ENCODE assay signal across 8 cellular contexts in genomic region chr21:33478182-33478581, GRCh38. TPM values are rescaled to one million over a fixed set of nuclear protein-coding genes. Genes with fewer than 3 reads are reported as not detected.
A peak's percentile ranks its signal among the peaks of the same experiment; 100 is the strongest.
DNase-seq lines count a peak whose midpoint lies in the region; ATAC-seq and TF ChIP-seq lines count a peak whose summit lies in the region.

No MANE protein-coding gene starts in this region.

- no peaks in the 10 kb centered on the region for H3K9me3 Mint-ChIP-seq in Calu3 (ENCODE audit: low read depth, unreplicated experiment)

- no peaks in the 10 kb centered on the region for H3K9me3 ChIP-seq in Panc1 (ENCODE audit: control insufficient read depth, insufficient read depth, low read depth, low read length)
- no peaks in the 10 kb centered on the region for H3K9me3 ChIP-seq in parathyroid adenoma (ENCODE audit: control insufficient read depth, low read length)

- H3K4me3 ChIP-seq in Panc1 (ENCODE audit: low read depth in 2 of 2, low read length in 2 of 2) (peak overlapping the region; percentile 74 to 80), epithelial cell of esophagus (ENCODE audit: low read length) (peak overlapping the region; percentile 80), parathyroid adenoma (ENCODE audit: low read depth, low read length) (peak overlapping the region; percentile 84)

- no peaks in the 10 kb centered on the region for H3K4me1 Mint-ChIP-seq in Calu3 (ENCODE audit: low read depth, unreplicated experiment)

- peak overlapping the region; percentile 68 for H3K4me2 ChIP-seq in parathyroid adenoma (ENCODE audit: low read length)

- BruUV-seq in Calu3 (replicated peaks; lab: Mats Ljungman, UMichigan) (no TSS peak), Panc1 (replicated peaks; lab: Mats Ljungman, UMichigan) (no TSS peak)

- H3K27ac ChIP-seq in Panc1 (ENCODE audit: low read length) = peak overlapping the region; percentile 54; the same call in 1 of the 2 replicates
- H3K27ac ChIP-seq in parathyroid adenoma = no peak overlapping the region

- intact Hi-C loops in Calu3 (cut with micrococcal nuclease; ENCODE audit: unreplicated experiment) (no loop called here), Panc1 (cut with micrococcal nuclease; ENCODE audit: unreplicated experiment) (no loop called here)

- POLR2A ChIA-PET in Panc1 (lab: Charles Lee) = no interaction called here

- ATAC-seq in Panc1 = no peak

- in situ Hi-C loops in Panc1 (cut with HindIII; ENCODE audit: low pct_unique_long_range_greater_than_20kb, low sequenced_read_pairs) = no loop called here

- TF ChIP-seq CTCF in Calu3 (IDR thresholded peaks at IDR 0.05; ENCODE audit: unreplicated experiment) = no peak
- no peak for TF ChIP-seq CTCF in Panc1 (IDR thresholded peaks at IDR 0.05)
- no peak for TF ChIP-seq CTCF in epithelial cell of esophagus (IDR thresholded peaks at IDR 0.05; ENCODE audit: insufficient read depth, low read depth, low read length, missing control alignments)
- TF ChIP-seq CTCF in parathyroid adenoma (IDR thresholded peaks at IDR 0.05) = no peak

- H3K9ac ChIP-seq in parathyroid adenoma = no peak overlapping the region

- H3K27me3 ChIP-seq in Panc1 (ENCODE audit: control insufficient read depth, insufficient read depth, low read length) (no peaks in the 10 kb centered on the region), parathyroid adenoma (ENCODE audit: control insufficient read depth, insufficient read depth, low read length) (no peaks in the 10 kb centered on the region)

- H3K36me3 ChIP-seq in Panc1 (ENCODE audit: control insufficient read depth, insufficient read depth, low read length) (no peaks in the 10 kb centered on the region; the same call in 1 of the 2 replicates), parathyroid adenoma (ENCODE audit: control insufficient read depth, insufficient read depth, low read length) (no peaks in the 10 kb centered on the region)

- CTCF ChIA-PET in Calu3 (lab: Charles Lee) (no interaction called here), Panc1 (lab: Charles Lee) (no interaction called here)

- no peaks in the 10 kb centered on the region for H3K27me3 Mint-ChIP-seq in Calu3 (ENCODE audit: unreplicated experiment)

- no peak overlapping the region for H2AFZ ChIP-seq in parathyroid adenoma

- DNase-seq in Calu3 (no peak), Panc1 (ENCODE audit: low read depth, low spot score) (no peak), epithelial cell of esophagus (ENCODE audit: low read depth) (no peak), OCI-M2 (lab: John Stamatoyannopoulos, UW; ENCODE audit: unreplicated experiment) (no peak), NCI-H146 (lab: John Stamatoyannopoulos, UW) (no peak), foreskin melanocyte (no peak)
- DNase-seq in stimulated activated CD8-positive, alpha-beta memory T cell treated with anti-CD3 and anti-CD28 coated beads, Interleukin-4, amount 100 ng/mL, for 48 hours = no peak

- peak overlapping the region; percentile 47 for H3K27ac Mint-ChIP-seq in Calu3 (ENCODE audit: unreplicated experiment)

- peaks cover 30% of the 10 kb centered on the region for H3K36me3 Mint-ChIP-seq in Calu3 (ENCODE audit: insufficient read depth, unreplicated experiment)

- no peaks in the 10 kb centered on the region; the same call in 1 of the 2 replicates for H3K4me1 ChIP-seq in Panc1 (ENCODE audit: control insufficient read depth, insufficient read depth, low read length)
- H3K4me1 ChIP-seq in parathyroid adenoma = no peaks in the 10 kb centered on the region

- H3K4me3 Mint-ChIP-seq in Calu3 (ENCODE audit: low read depth, unreplicated experiment) = peak overlapping the region; percentile 73

- peaks cover 20% of the 10 kb centered on the region for H3K79me2 ChIP-seq in parathyroid adenoma

RNA-seq across cellular contexts. Expression of gene TMEM50B, which starts 1.6 kb away (rescaled TPM):
- 28.4 and 28.7 TPM in 2 replicates for total RNA-seq in Calu3 (2022)
- 18.5 TPM for total RNA-seq in Panc1 (2021; ENCODE audit: unreplicated experiment)
- polyA plus RNA-seq in Panc1 (2012; ENCODE audit: insufficient read length) = 16.9 TPM

RNA-seq across cellular contexts. Expression of gene DNAJC28, which starts 13.3 kb away (rescaled TPM):
- total RNA-seq in Calu3 (2022) (1.2 and 2.0 TPM in 2 replicates), Panc1 (2021; ENCODE audit: unreplicated experiment) (1.5 TPM)
- polyA plus RNA-seq in Panc1 (2012; ENCODE audit: insufficient read length) = 0.80 TPM
